ENCODE assay signal across 8 cellular contexts in the genomic region with DNA sequence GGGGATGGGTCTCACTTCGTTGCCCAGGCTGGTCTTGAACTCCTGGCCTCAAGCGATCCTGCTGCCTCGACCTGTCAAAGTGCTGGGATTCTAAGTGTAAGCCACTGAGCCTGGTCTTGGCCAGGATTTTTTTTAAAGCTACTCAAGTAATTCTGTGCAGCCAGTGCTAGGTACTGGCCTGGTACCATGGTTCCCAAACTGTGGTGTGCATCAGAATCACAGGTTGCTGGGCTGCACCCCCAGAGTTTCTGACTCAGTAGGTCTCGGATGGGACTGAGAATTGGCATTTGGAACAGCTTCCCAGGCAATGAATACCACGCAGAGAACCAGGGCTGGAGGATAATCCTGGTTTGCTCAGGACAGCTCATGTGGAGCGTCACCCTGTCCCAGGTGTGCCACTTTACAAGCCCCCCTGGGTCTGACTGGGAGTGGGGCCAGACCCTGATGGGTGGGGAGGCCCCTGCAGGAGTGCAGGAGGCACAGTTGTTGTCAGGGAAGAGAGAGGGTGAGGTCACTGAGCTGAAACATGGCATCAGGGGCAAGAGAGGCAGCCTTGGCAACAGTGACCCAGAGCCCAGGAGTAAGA. TPM values are rescaled to one million over a fixed set of nuclear protein-coding genes. Genes with fewer than 3 reads are reported as not detected.
DNase-seq lines count a peak whose midpoint lies in the region; ATAC-seq and TF ChIP-seq lines count a peak whose summit lies in the region.

No MANE protein-coding gene starts in this region.

- peak; percentile 13 for ATAC-seq in CD8-positive, alpha-beta T cell
- no peak for ATAC-seq in GM18505 (IDR thresholded peaks at IDR 0.05; ENCODE audit: unreplicated experiment)
- no peak for ATAC-seq in GM21723 (IDR thresholded peaks at IDR 0.05; ENCODE audit: unreplicated experiment)

- no peaks in the 10 kb centered on the region for H3K9me3 Mint-ChIP-seq in CD8-positive, alpha-beta T cell
- no peaks in the 10 kb centered on the region for H3K9me3 Mint-ChIP-seq in osteocyte (ENCODE audit: unreplicated experiment)

- H3K9ac ChIP-seq in colonic mucosa (ENCODE audit: low read depth in 2 of 2, low read length in 2 of 2), result peak overlapping the region in 1 of 2 donors; percentile 81

- no peak for TF ChIP-seq POLR2A in GM18505 (IDR thresholded peaks at IDR 0.05; ENCODE audit: borderline replicate concordance, extremely low read depth, insufficient read depth, insufficient read length)

- CTCF ChIA-PET in CD8-positive, alpha-beta T cell (lab: Charles Lee), result interaction anchor here (0.5 to 8.4 kb wide), 12 partner anchors 9 to 312 kb away, joined by 3 to 102 read pairs (median 4); a partner anchor contains a TSS

- peaks cover 11% of the 10 kb centered on the region for H3K4me1 ChIP-seq in CD8-positive, alpha-beta T cell (ENCODE audit: insufficient read depth, low read length)
- peaks cover 12% of the 10 kb centered on the region for H3K4me1 ChIP-seq in colonic mucosa

- TF ChIP-seq CTCF in CD8-positive, alpha-beta T cell (IDR thresholded peaks at IDR 0.05), result no peak
- TF ChIP-seq CTCF in colonic mucosa (IDR thresholded peaks at IDR 0.05), result no peak
- no peak for TF ChIP-seq CTCF in osteocyte (IDR thresholded peaks at IDR 0.05)

- H3K27ac ChIP-seq in CD8-positive, alpha-beta T cell (ENCODE audit: low read depth, low read length), result no peak overlapping the region
- H3K27ac ChIP-seq in KOPT-K1 (ENCODE audit: low read depth, low read length, poor library complexity, severe bottlenecking) (peak overlapping the region; percentile 35), colonic mucosa (peak overlapping the region; percentile 81)

- H3K36me3 Mint-ChIP-seq in CD8-positive, alpha-beta T cell, result no peaks in the 10 kb centered on the region
- peaks cover 7% of the 10 kb centered on the region for H3K36me3 Mint-ChIP-seq in osteocyte (ENCODE audit: unreplicated experiment)

- no peak overlapping the region for H3K27ac Mint-ChIP-seq in CD8-positive, alpha-beta T cell
- H3K27ac Mint-ChIP-seq in osteocyte (ENCODE audit: unreplicated experiment), result peak overlapping the region; percentile 44

- no peak for DNase-seq in CD8-positive, alpha-beta T cell
- DNase-seq in colonic mucosa (no peak), osteocyte (ENCODE audit: extremely low spot score, unreplicated experiment) (no peak), NCI-H510A treated with DMSO at 0.1 percent for 48 hours (lab: John Stamatoyannopoulos, UW) (no peak), COLO829 (ENCODE audit: low spot score) (no peak)

- no peak overlapping the region for H3K4me3 ChIP-seq in CD8-positive, alpha-beta T cell (ENCODE audit: low read depth, low read length)
- peak overlapping the region; percentile 57 for H3K4me3 ChIP-seq in colonic mucosa

- intact Hi-C loops in CD8-positive, alpha-beta T cell (cut with DNase I, micrococcal nuclease), result no loop called here
- intact Hi-C loops in colonic mucosa (cut with DNase I), result no loop called here

- peaks cover 10% of the 10 kb centered on the region for H3K27me3 Mint-ChIP-seq in CD8-positive, alpha-beta T cell (ENCODE audit: low read depth)
- H3K27me3 Mint-ChIP-seq in osteocyte (ENCODE audit: unreplicated experiment), result no peaks in the 10 kb centered on the region

- no peaks in the 10 kb centered on the region for H3K36me3 ChIP-seq in CD8-positive, alpha-beta T cell (ENCODE audit: insufficient read depth, low read length)
- H3K36me3 ChIP-seq in KOPT-K1 (ENCODE audit: insufficient read depth, low read length) (no peaks in the 10 kb centered on the region), colonic mucosa (no peaks in the 10 kb centered on the region)

- peak overlapping the region; percentile 83 for H3K4me3 Mint-ChIP-seq in CD8-positive, alpha-beta T cell
- no peak overlapping the region for H3K4me3 Mint-ChIP-seq in osteocyte (ENCODE audit: unreplicated experiment)

- H3K27me3 ChIP-seq in CD8-positive, alpha-beta T cell (ENCODE audit: insufficient read depth, low read length), result no peaks in the 10 kb centered on the region
- no peaks in the 10 kb centered on the region for H3K27me3 ChIP-seq in colonic mucosa

- peaks cover 14% of the 10 kb centered on the region for H3K4me1 Mint-ChIP-seq in CD8-positive, alpha-beta T cell (ENCODE audit: low read depth)
- H3K4me1 Mint-ChIP-seq in osteocyte (ENCODE audit: unreplicated experiment), result peaks cover 26% of the 10 kb centered on the region

- no peaks in the 10 kb centered on the region for H3K9me3 ChIP-seq in CD8-positive, alpha-beta T cell (ENCODE audit: low read length)
- no peaks in the 10 kb centered on the region for H3K9me3 ChIP-seq in KOPT-K1 (ENCODE audit: insufficient read depth, low read length, poor library complexity, severe bottlenecking)
- H3K9me3 ChIP-seq in colonic mucosa, result no peaks in the 10 kb centered on the region

- POLR2A ChIA-PET in CD8-positive, alpha-beta T cell (lab: Charles Lee), result interaction anchor here (0.5 to 3.9 kb wide), 6 partner anchors 10 to 771 kb away, joined by 3 to 20 read pairs (median 3); a partner anchor contains a TSS

RNA-seq across cellular contexts. Expression of a gene that starts 10.7 kb away (rescaled TPM):
- 10 to 100 TPM; 16.2 to 17.2 TPM for total RNA-seq in CD8-positive, alpha-beta T cell
- 10 to 100 TPM; 19.3 to 43.6 TPM for total RNA-seq in colonic mucosa
- total RNA-seq in osteocyte, result 28.3 and 35.0 TPM in 2 replicates
